8 cellular contexts compared by ENCODE assay signal in the genomic region with DNA sequence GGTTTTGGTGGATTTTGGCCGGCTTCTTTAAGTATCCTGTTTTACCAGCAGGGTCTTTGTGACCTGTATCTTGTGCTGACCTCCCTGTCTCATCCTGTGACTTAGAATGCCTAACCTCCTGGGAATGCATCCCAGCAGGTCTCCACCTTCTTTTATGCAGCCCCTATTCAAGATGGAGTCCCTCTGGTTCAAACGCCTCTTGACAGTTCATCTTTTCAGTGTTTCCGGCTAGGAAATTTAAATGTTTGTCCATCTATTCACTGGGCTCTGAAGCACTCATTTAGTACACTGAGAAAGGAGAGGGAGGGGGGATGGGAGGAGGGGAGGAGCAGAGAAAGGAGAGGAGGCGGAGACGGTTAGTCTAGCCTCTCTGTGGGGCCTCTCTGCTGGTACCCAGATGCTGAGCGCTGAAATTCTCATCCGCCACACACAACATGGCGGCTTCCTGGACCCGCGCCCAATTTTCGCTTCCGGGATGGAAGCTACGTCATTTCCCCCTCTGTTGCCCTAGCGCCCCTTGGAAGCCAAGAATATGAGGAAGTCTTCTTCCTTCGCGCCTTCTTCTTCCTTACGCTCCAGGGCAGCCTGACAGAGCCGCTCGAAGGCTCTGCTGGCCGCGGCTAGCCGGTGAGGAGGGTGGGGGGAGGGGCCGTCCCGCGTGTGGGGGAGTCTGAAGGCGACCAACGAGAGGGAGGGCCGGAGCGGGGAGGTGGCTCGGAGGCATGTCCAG.
DNase-seq lines count a peak whose midpoint lies in the region; ATAC-seq and TF ChIP-seq lines count a peak whose summit lies in the region.

No MANE protein-coding gene starts in this region.

- POLR2A ChIA-PET in PC-3 (lab: Charles Lee; ENCODE audit: unreplicated experiment), result no interaction called here

- no peak overlapping the region for H3K27ac ChIP-seq in PC-3 (ENCODE audit: low read length)

- H3K36me3 ChIP-seq in PC-3 (ENCODE audit: low read depth, low read length), result no peaks in the 10 kb centered on the region

- no peak overlapping the region for H3K9ac ChIP-seq in PC-3 (ENCODE audit: low read length)

- H3K9me2 ChIP-seq in PC-3 (replicated peaks; ENCODE audit: low read length), result no peaks in the 10 kb centered on the region

- H3K79me2 ChIP-seq in PC-3 (ENCODE audit: low read length), result no peaks in the 10 kb centered on the region

- BruUV-seq in PC-3 (replicated peaks; lab: Mats Ljungman, UMichigan), result no TSS peak

- TF ChIP-seq CTCF in epithelial cell of proximal tubule (conservative IDR thresholded peaks at IDR 0.05; ENCODE audit: low read depth, low read length) (no peak), PC-3 (conservative IDR thresholded peaks at IDR 0.05; ENCODE audit: low read depth, low read length) (no peak)

- H2AFZ ChIP-seq in PC-3 (ENCODE audit: low read length), result no peak overlapping the region

- H3K4me1 ChIP-seq in PC-3 (ENCODE audit: insufficient read depth, low read length), result no peaks in the 10 kb centered on the region

- no peak overlapping the region for H3K4me2 ChIP-seq in PC-3 (ENCODE audit: low read length)

- H3K4me3 ChIP-seq in epithelial cell of proximal tubule (ENCODE audit: low read depth, low read length), result peak overlapping the region; percentile 60
- no peak overlapping the region for H3K4me3 ChIP-seq in PC-3 (ENCODE audit: low read length)

- intact Hi-C loops in PC-3 (cut with micrococcal nuclease), result no loop called here

- ATAC-seq in GM18511 (IDR thresholded peaks at IDR 0.05; ENCODE audit: unreplicated experiment) (peak; percentile 99), HG03045 (IDR thresholded peaks at IDR 0.05; ENCODE audit: unreplicated experiment) (peak; percentile 82), PC-3 (no peak)

- peaks cover 60% of the 10 kb centered on the region for H3K27me3 ChIP-seq in PC-3 (ENCODE audit: low read length)

- no peaks in the 10 kb centered on the region for H3F3A ChIP-seq in PC-3 (ENCODE audit: low read length, unreplicated experiment)

- peak; percentile 52 to 91 for DNase-seq in NCI-H446 (lab: John Stamatoyannopoulos, UW)
- DNase-seq in activated T-cell treated with anti-CD3 and anti-CD28 coated beads for 1 hour (ENCODE audit: low read depth), result peak; percentile 82
- no peak for DNase-seq in epithelial cell of proximal tubule (ENCODE audit: low read depth)
- peak; percentile 93 for DNase-seq in mucosa of gallbladder (ENCODE audit: low spot score)
- peak; percentile 64 to 81 for DNase-seq in stimulated activated CD8-positive, alpha-beta memory T cell treated with anti-CD3 and anti-CD28 coated beads, Interleukin-2, amount 100 ng/mL, for 48 hours (ENCODE audit: low read depth in 2 of 2)
- no peak for DNase-seq in PC-3

- no peaks in the 10 kb centered on the region for H3K9me3 ChIP-seq in PC-3 (ENCODE audit: low read length)

- CTCF ChIA-PET in PC-3 (lab: Charles Lee), result no interaction called here

- H4K20me1 ChIP-seq in PC-3 (ENCODE audit: low read length), result no peaks in the 10 kb centered on the region

Comparison
In these comparisons a context has a peak if more than half of its experiments do, and no peak if none do; other contexts are left out.
1. DNase-seq: peak in NCI-H446 (2 of 2), activated T-cell treated with anti-CD3 and anti-CD28 coated beads for 1 hour (single experiment), mucosa of gallbladder (single experiment) and stimulated activated CD8-positive, alpha-beta memory T cell treated with anti-CD3 and anti-CD28 coated beads, Interleukin-2, amount 100 ng/mL, for 48 hours (2 of 2); none in epithelial cell of proximal tubule (single experiment) and PC-3 (single experiment).